Comparison of ENCODE assay signal across 9 cellular contexts in the genomic region with DNA sequence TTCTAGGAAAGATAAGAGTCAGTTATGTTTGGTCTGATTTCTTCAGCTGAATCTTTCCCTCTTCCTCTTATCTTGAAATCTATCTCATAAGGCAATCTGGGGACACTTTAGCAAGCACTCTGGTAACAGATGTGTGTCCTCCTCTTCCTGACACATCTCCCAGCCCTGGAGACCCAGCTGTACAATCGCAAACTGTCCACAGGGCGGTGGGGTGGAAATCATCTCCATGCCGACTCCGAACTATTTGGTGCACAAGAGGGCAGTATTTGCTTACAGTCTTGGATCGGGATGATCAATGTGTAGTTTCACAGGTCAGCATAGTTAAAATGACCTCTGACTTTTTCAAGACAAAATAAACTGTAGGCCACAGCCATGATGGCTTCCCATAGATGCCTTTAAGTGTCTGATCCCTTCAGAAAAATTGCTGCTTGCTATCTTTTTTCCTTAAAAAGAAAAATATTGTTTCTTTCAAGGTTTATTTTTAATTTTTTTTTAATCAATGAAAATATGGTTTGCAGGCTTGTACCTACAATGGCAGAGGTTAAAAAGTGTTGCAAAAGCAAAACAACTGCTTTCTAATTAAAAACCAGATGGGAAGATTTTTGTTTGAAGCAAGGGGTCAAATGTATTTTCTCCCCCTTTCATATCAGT. TPM values are rescaled to one million over a fixed set of nuclear protein-coding genes. Genes with fewer than 3 reads are reported as not detected.
DNase-seq lines count a peak whose midpoint lies in the region; ATAC-seq, FAIRE-seq and TF ChIP-seq lines count a peak whose summit lies in the region.
"Had no signal": no experiment of that assay in that cellular context is flagged by ENCODE, and none has a peak within 500 bp of the region (broad histone marks: within the 10 kb centered on the region; RNA-seq: fewer than 3 reads in every experiment).

No MANE protein-coding gene starts in this region.

- H3K4me1 ChIP-seq in body of pancreas, result no peaks in the 10 kb centered on the region
- H3K4me1 ChIP-seq in iPS DF 6.9 (ENCODE audit: control insufficient read depth, insufficient read depth, low read length), result peaks cover 7% of the 10 kb centered on the region; the same call in 1 of the 2 replicates
- peaks cover 10 to 74% (median 31%) of the 10 kb centered on the region in 6 donors for H3K4me1 ChIP-seq in spleen

- H3K36me3 ChIP-seq in body of pancreas (replicated peaks in 1 of 2; ENCODE audit: insufficient read depth in 1 of 2, low read depth in 2 of 2) (no peaks in the 10 kb centered on the region), iPS DF 6.9 (ENCODE audit: control insufficient read depth, insufficient read depth, low read length) (no peaks in the 10 kb centered on the region), spleen (peaks cover 0 to 13% (median 0%) of the 10 kb centered on the region in 6 donors)

- WGBS in body of pancreas, 2 donors, result 13 to 16% methylated on average over 5 of the region's 5 CpGs
- no CpG with 5 or more reads among the region's 5 CpGs for WGBS in iPS DF 6.9 (ENCODE audit: insufficient coverage, insufficient read length)
- WGBS in spleen, 5 donors, result 33 to 50% (median 44%) methylated on average over 5 of the region's 5 CpGs

- peak; percentile 70 for FAIRE-seq in H54 (lab: Jason Lieb, UNC)
- FAIRE-seq: GM18507 had no signal

- no peaks in the 10 kb centered on the region for H3K9me3 ChIP-seq in body of pancreas
- no peaks in the 10 kb centered on the region; the same call in 1 of the 2 replicates for H3K9me3 ChIP-seq in iPS DF 6.9 (ENCODE audit: control insufficient read depth, insufficient read depth, low read length)
- no peaks in the 10 kb centered on the region for H3K9me3 ChIP-seq in spleen

- in situ Hi-C loops in ACHN (cut with HindIII; ENCODE audit: low pct_ligation_motif_present, low pct_unique_long_range_greater_than_20kb, low sequenced_read_pairs), result no loop called here

- TF ChIP-seq POLR2A in H54 (IDR thresholded peaks at IDR 0.05; ENCODE audit: low read depth, low read length) (no peak), body of pancreas (IDR thresholded peaks at IDR 0.05) (no peak), spleen (IDR thresholded peaks at IDR 0.05) (no peak)

- intact Hi-C loops in body of pancreas (cut with DNase I), result no loop called here
- intact Hi-C loops in spleen (cut with DNase I; ENCODE audit: low total_unique reads), result no loop called here

- DNase-seq in ACHN, result peak; percentile 78
- DNase-seq in H54 (ENCODE audit: insufficient read length, low spot score), result peak; percentile 55
- DNase-seq in NCI-H69 (lab: John Stamatoyannopoulos, UW), result peak; percentile 68
- DNase-seq in body of pancreas, result peak; percentile 46 to 71 (median 62)
- peak; percentile 41 for DNase-seq in iPS DF 6.9 (ENCODE audit: low read depth, low spot score)
- DNase-seq in spleen, result no peak
- DNase-seq in T-helper 9 cell, result no peak

- H3K27ac ChIP-seq in body of pancreas (no peak overlapping the region), iPS DF 6.9 (ENCODE audit: low read length) (no peak overlapping the region), spleen (no peak overlapping the region)

- ATAC-seq in body of pancreas (peak; percentile 74), HG03521 (IDR thresholded peaks at IDR 0.05; ENCODE audit: unreplicated experiment) (no peak)

- H3K27me3 ChIP-seq in body of pancreas (no peaks in the 10 kb centered on the region), iPS DF 6.9 (ENCODE audit: control insufficient read depth, insufficient read depth, low read length) (no peaks in the 10 kb centered on the region), spleen (replicated peaks in 1 of 7) (no peaks in the 10 kb centered on the region)

- H3K4me3 ChIP-seq in body of pancreas (no peak overlapping the region), iPS DF 6.9 (ENCODE audit: low read length) (no peak overlapping the region), spleen (no peak overlapping the region)

- TF ChIP-seq CTCF in body of pancreas (IDR thresholded peaks at IDR 0.05), result peak; percentile 24 to 94 (median 83)
- TF ChIP-seq CTCF in spleen (IDR thresholded peaks at IDR 0.05 in 8 of 11, conservative IDR thresholded peaks at IDR 0.05 in 3 of 11), result peak in 9 of 11 experiments; percentile 31 to 80 (median 60)

RNA-seq across cellular contexts. Expression of gene EEFSEC, which starts 17.7 kb away (rescaled TPM):
- 10 to 100 TPM in 1 of 2 donors, 1 to 10 TPM in 1; 8.6 to 33.0 TPM for total RNA-seq in body of pancreas
- total RNA-seq in spleen, result 10 to 100 TPM; 10.9 to 19.2 (median 16.1) TPM
- 10 to 100 TPM in 2 of 3 donors, 1 to 10 TPM in 1; 8.5 to 14.2 (median 11.7) TPM for polyA plus RNA-seq in spleen

RNA-seq across cellular contexts. Expression of gene RUVBL1, which starts 47.4 kb away (rescaled TPM):
- total RNA-seq in body of pancreas (10 to 100 TPM in 1 of 2 donors, 1 to 10 TPM in 1; 7.5 to 22.1 TPM), spleen (10 to 100 TPM; 25.2 to 32.6 (median 29.2) TPM)
- polyA plus RNA-seq in spleen, result 10 to 100 TPM; 21.6 to 36.4 (median 33.3) TPM

Comparison
In these comparisons a context has a peak if more than half of its experiments do, and no peak if none do; other contexts are left out.
1. DNase-seq: peak in ACHN (single experiment), H54 (single experiment), NCI-H69 (single experiment), body of pancreas (4 of 4) and iPS DF 6.9 (single experiment); none in spleen (single experiment) and T-helper 9 cell (single experiment).